ENCODE assay signal across 1 cellular context in genomic region chr12:93944196-93944595, GRCh38.
TF ChIP-seq lines count a peak whose summit lies in the region.

No MANE protein-coding gene starts in this region.

TF ChIP-seq in GM23338, 12 proteins besides CTCF, POLR2A, EP300 and RAD21 (continued from another document):
- TF ChIP-seq REST (IDR thresholded peaks at IDR 0.05; ENCODE audit: unreplicated experiment) (no peak), ZNF114 (CRISPR knock-in tag; IDR thresholded peaks at IDR 0.05) (no peak), ZNF331 (CRISPR knock-in tag; IDR thresholded peaks at IDR 0.05; ENCODE audit: low read depth) (no peak)
- TF ChIP-seq, protein P1, sequence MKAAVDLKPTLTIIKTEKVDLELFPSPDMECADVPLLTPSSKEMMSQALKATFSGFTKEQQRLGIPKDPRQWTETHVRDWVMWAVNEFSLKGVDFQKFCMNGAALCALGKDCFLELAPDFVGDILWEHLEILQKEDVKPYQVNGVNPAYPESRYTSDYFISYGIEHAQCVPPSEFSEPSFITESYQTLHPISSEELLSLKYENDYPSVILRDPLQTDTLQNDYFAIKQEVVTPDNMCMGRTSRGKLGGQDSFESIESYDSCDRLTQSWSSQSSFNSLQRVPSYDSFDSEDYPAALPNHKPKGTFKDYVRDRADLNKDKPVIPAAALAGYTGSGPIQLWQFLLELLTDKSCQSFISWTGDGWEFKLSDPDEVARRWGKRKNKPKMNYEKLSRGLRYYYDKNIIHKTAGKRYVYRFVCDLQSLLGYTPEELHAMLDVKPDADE (IDR thresholded peaks at IDR 0.05) = no peak
